13 cellular contexts compared by ENCODE assay signal in genomic region chr9:82991684-82992083, GRCh38.
DNase-seq lines count a peak whose midpoint lies in the region; ATAC-seq lines count a peak whose summit lies in the region.
"Had no signal": no experiment of that assay in that cellular context is flagged by ENCODE, and none has a peak within 500 bp of the region (broad histone marks: within the 10 kb centered on the region; RNA-seq: fewer than 3 reads in every experiment).

No MANE protein-coding gene starts in this region.

- no peaks in the 10 kb centered on the region for H3K9me3 Mint-ChIP-seq in activated CD8-positive, alpha-beta memory T cell treated with anti-CD3 and anti-CD28 coated beads, Interleukin-2, amount 10 ng/mL, durations not matched to agents 7 days and 5 days (ENCODE audit: low read depth)

- CTCF ChIA-PET in activated CD8-positive, alpha-beta memory T cell treated with anti-CD3 and anti-CD28 coated beads, Interleukin-2, amount 10 ng/mL, durations not matched to agents 7 days and 5 days (lab: Charles Lee) = no interaction called here

- no peak overlapping the region for H3K27ac Mint-ChIP-seq in activated CD8-positive, alpha-beta memory T cell treated with anti-CD3 and anti-CD28 coated beads, Interleukin-2, amount 10 ng/mL, durations not matched to agents 7 days and 5 days
- H3K27ac Mint-ChIP-seq: B cell had no signal

- H3K36me3 Mint-ChIP-seq in activated CD8-positive, alpha-beta memory T cell treated with anti-CD3 and anti-CD28 coated beads, Interleukin-2, amount 10 ng/mL, durations not matched to agents 7 days and 5 days = no peaks in the 10 kb centered on the region

- in situ Hi-C loops in SK-MEL-5 (cut with HindIII; ENCODE audit: low pct_unique_long_range_greater_than_20kb, low sequenced_read_pairs) = no loop called here

- no peaks in the 10 kb centered on the region for H3K27me3 Mint-ChIP-seq in activated CD8-positive, alpha-beta memory T cell treated with anti-CD3 and anti-CD28 coated beads, Interleukin-2, amount 10 ng/mL, durations not matched to agents 7 days and 5 days
- H3K27me3 Mint-ChIP-seq: B cell; central memory CD8-positive, alpha-beta T cell had no signal

- ATAC-seq in activated CD8-positive, alpha-beta memory T cell treated with anti-CD3 and anti-CD28 coated beads, Interleukin-2, amount 10 ng/mL, durations not matched to agents 7 days and 5 days = no peak
- ATAC-seq: GM12878 had no signal

- DNase-seq in DMS153 (lab: John Stamatoyannopoulos, UW) = peak; percentile 60
- peak; percentile 75 for DNase-seq in NCI-H2029 (lab: John Stamatoyannopoulos, UW)
- DNase-seq in SK-MEL-5 (ENCODE audit: low read depth, low spot score) = peak; percentile 92
- peak; percentile 59 for DNase-seq in medulla oblongata (ENCODE audit: extremely low spot score)
- no peak for DNase-seq in activated CD8-positive, alpha-beta memory T cell treated with anti-CD3 and anti-CD28 coated beads, Interleukin-2, amount 10 ng/mL, durations not matched to agents 7 days and 5 days
- DNase-seq in effector CD8-positive, alpha-beta T cell (lab: John Stamatoyannopoulos, UW) = no peak
- no peak for DNase-seq in NCI-H446 treated with DMSO at 0.1 percent for 48 hours (lab: John Stamatoyannopoulos, UW)
- no peak for DNase-seq in MV-4-11 (lab: John Stamatoyannopoulos, UW)
- DNase-seq: EL, trophoblast cell had no signal

- no peak overlapping the region for H3K4me3 Mint-ChIP-seq in activated CD8-positive, alpha-beta memory T cell treated with anti-CD3 and anti-CD28 coated beads, Interleukin-2, amount 10 ng/mL, durations not matched to agents 7 days and 5 days
- H3K4me3 Mint-ChIP-seq: B cell; central memory CD8-positive, alpha-beta T cell had no signal

- peaks cover 5% of the 10 kb centered on the region for H3K4me1 Mint-ChIP-seq in activated CD8-positive, alpha-beta memory T cell treated with anti-CD3 and anti-CD28 coated beads, Interleukin-2, amount 10 ng/mL, durations not matched to agents 7 days and 5 days
- H3K4me1 Mint-ChIP-seq: B cell; central memory CD8-positive, alpha-beta T cell had no signal

Comparison
In these comparisons a context has a peak if more than half of its experiments do, and no peak if none do; other contexts are left out.
1. DNase-seq: peak in DMS153 (single experiment), NCI-H2029 (single experiment), SK-MEL-5 (single experiment) and medulla oblongata (single experiment); none in activated CD8-positive, alpha-beta memory T cell treated with anti-CD3 and anti-CD28 coated beads, Interleukin-2, amount 10 ng/mL, durations not matched to agents 7 days and 5 days (single experiment), effector CD8-positive, alpha-beta T cell (single experiment), NCI-H446 treated with DMSO at 0.1 percent for 48 hours (single experiment) and MV-4-11 (single experiment).